Comparison of ENCODE assay signal across 16 cellular contexts in genomic region chr5:129199308-129199707, GRCh38.
"Had no signal": no experiment of that assay in that cellular context is flagged by ENCODE, and none has a peak within 500 bp of the region (broad histone marks: within the 10 kb centered on the region; RNA-seq: fewer than 3 reads in every experiment).

No MANE protein-coding gene starts in this region.

- ATAC-seq: activated CD8-positive, alpha-beta T cell treated with anti-CD3 and anti-CD28 coated beads for 36 hours; body of pancreas; effector memory CD8-positive, alpha-beta T cell; mucosa of descending colon; right cardiac atrium had no signal

- H3K27ac ChIP-seq: body of pancreas, esophagus squamous epithelium, prostate gland, tibial artery had no signal

- DNase-seq: activated CD4-positive, alpha-beta T cell treated with anti-CD3 and anti-CD28 coated beads, Interleukin-2, amount 10 ng/mL, durations not matched to agents 24 days and 14 days; activated CD8-positive, alpha-beta T cell treated with anti-CD3 and anti-CD28 coated beads for 36 hours; activated naive CD4-positive, alpha-beta T cell treated with Interleukin-2 at 50 U/mL for 16 hours; activated naive CD8-positive, alpha-beta T cell treated with anti-CD3 and anti-CD28 coated beads, Interleukin-2, amount 10 ng/mL, durations not matched to agents 7 days and 5 days; activated T-cell treated with anti-CD3 and anti-CD28 coated beads, Interleukin-2, amount 50 U/mL, for 24 hours; body of pancreas; effector memory CD8-positive, alpha-beta T cell; esophagus squamous epithelium; mesenchymal stem cell; mucosa of descending colon; naive B cell; right cardiac atrium; stimulated activated CD4-positive, alpha-beta T cell treated with anti-CD3 and anti-CD28 coated beads, Interleukin-2, amount 100 ng/mL, for 24 hours; stimulated activated naive CD4-positive, alpha-beta T cell treated with Interleukin-2 at 50 U/mL for 16 hours; tibial artery had no signal

- H3K36me3 ChIP-seq: esophagus squamous epithelium, prostate gland, tibial artery had no signal

- H3K27me3 ChIP-seq: body of pancreas, esophagus squamous epithelium, tibial artery had no signal

- H3K4me3 ChIP-seq: body of pancreas, esophagus squamous epithelium, mucosa of descending colon, prostate gland, tibial artery had no signal

- H3K9me3 ChIP-seq: body of pancreas, esophagus squamous epithelium, mucosa of descending colon, prostate gland had no signal
